In the genomic region with DNA sequence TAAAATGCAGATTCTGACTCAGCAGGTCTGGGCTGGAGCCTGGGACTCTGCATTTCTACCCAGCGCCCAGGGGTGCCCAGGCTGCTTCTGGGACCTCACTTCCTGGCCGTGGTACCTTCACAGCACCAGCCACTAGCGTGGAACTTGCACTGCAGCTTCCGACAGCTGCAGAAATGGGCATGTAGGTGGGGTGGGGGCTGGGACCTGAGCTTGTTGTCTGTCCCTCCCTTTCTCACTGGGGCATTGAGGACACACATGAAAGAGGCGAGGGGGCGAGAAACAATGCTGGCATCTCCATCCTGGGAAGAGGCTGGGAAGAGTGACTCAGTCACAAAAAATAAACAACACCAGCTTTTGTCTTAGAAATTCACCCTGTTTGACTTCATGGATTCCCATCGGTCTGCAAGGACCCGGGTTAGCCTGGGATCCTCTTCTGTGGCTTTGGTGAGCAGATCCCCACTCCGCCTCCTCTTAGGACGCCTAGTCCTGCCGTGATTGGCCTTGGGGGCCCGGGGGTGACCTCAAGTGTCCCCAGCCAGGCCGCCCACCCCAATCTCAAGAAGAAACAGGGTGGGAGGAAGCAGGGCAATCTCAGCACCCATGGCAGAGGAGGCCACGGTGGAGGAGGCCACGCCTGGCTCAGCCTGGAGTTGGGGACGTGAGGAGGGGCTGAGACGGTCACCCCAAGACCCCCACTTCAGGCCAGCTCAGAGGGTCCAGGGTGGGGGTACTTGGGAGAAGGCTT, we compare ENCODE assay signal across 1 cellular context.
TF ChIP-seq lines count a peak whose summit lies in the region.

No MANE protein-coding gene starts in this region.

TF ChIP-seq in IMR-90, 13 proteins besides CTCF, POLR2A, EP300 and RAD21 (continued from another document):
- TF ChIP-seq NFE2L2 (IDR thresholded peaks at IDR 0.05; ENCODE audit: low read depth, low read length) = peak; percentile 26; the same call in 1 of the 2 replicates
